ENCODE assay signal across 8 cellular contexts in genomic region chr19:21202865-21203494, GRCh38.
DNase-seq lines count a peak whose midpoint lies in the region; ATAC-seq and TF ChIP-seq lines count a peak whose summit lies in the region.

No MANE protein-coding gene starts in this region.

- peak; percentile 45 for TF ChIP-seq CTCF in hepatocyte (IDR thresholded peaks at IDR 0.05; ENCODE audit: poor library complexity)

- no peaks in the 10 kb centered on the region for H3K9me2 ChIP-seq in hepatocyte (replicated peaks; ENCODE audit: insufficient read depth)

- H3K9me3 Mint-ChIP-seq in activated T-cell treated with anti-CD3 and anti-CD28 coated beads, Interleukin-2, amount 50 U/mL, for 4 hours: no peaks in the 10 kb centered on the region

- no peaks in the 10 kb centered on the region for H3K4me1 Mint-ChIP-seq in activated T-cell treated with anti-CD3 and anti-CD28 coated beads, Interleukin-2, amount 50 U/mL, for 4 hours (ENCODE audit: low read depth)

- H3K79me2 ChIP-seq in hepatocyte: no peaks in the 10 kb centered on the region

- H2AFZ ChIP-seq in hepatocyte: no peak overlapping the region

- peaks cover 11% of the 10 kb centered on the region for H3K27me3 Mint-ChIP-seq in activated T-cell treated with anti-CD3 and anti-CD28 coated beads, Interleukin-2, amount 50 U/mL, for 4 hours (ENCODE audit: low read depth)

- peaks cover 4% of the 10 kb centered on the region for H3K4me1 ChIP-seq in hepatocyte (ENCODE audit: insufficient read depth)

- no peak overlapping the region for H3K4me3 ChIP-seq in hepatocyte

- H3K27ac ChIP-seq in hepatocyte: no peak overlapping the region

- no peak for ATAC-seq in activated T-cell treated with anti-CD3 and anti-CD28 coated beads, Interleukin-2, amount 50 U/mL, for 4 hours
- ATAC-seq in GM21825 (IDR thresholded peaks at IDR 0.05; ENCODE audit: unreplicated experiment): no peak

- H3K9me3 ChIP-seq in hepatocyte (ENCODE audit: low read depth): no peaks in the 10 kb centered on the region

- peaks cover 4% of the 10 kb centered on the region for H3K36me3 Mint-ChIP-seq in activated T-cell treated with anti-CD3 and anti-CD28 coated beads, Interleukin-2, amount 50 U/mL, for 4 hours (ENCODE audit: insufficient read depth)

- H3K4me3 Mint-ChIP-seq in activated T-cell treated with anti-CD3 and anti-CD28 coated beads, Interleukin-2, amount 50 U/mL, for 4 hours: no peak overlapping the region

- 48% methylated on average over 9 of the region's 9 CpGs for WGBS in hepatocyte (ENCODE audit: low lambda C conversion rate, missing lambda C conversion rate)

- no peak overlapping the region for H3K4me2 ChIP-seq in hepatocyte

- DNase-seq in activated T-cell treated with anti-CD3 and anti-CD28 coated beads for 24 hours (ENCODE audit: low read depth) (peak; percentile 14), NCI-H1092 (lab: John Stamatoyannopoulos, UW) (peak; percentile 3), hepatocyte (ENCODE audit: low spot score) (peak; percentile 25), DMS79 (lab: John Stamatoyannopoulos, UW) (no peak)
- no peak for DNase-seq in activated T-cell treated with anti-CD3 and anti-CD28 coated beads, Interleukin-2, amount 50 U/mL, for 4 hours
- peak; percentile 30 to 31 for DNase-seq in activated T-cell treated with anti-CD3 and anti-CD28 coated beads, Interleukin-2, amount 50 U/mL, for 48 hours
- DNase-seq in stimulated activated CD4-positive, alpha-beta T cell treated with anti-CD3 and anti-CD28 coated beads, Interleukin-2, amount 100 ng/mL, for 48 hours: peak; percentile 7 to 8

- no peaks in the 10 kb centered on the region for H3K27me3 ChIP-seq in hepatocyte

- no peaks in the 10 kb centered on the region for H4K20me1 ChIP-seq in hepatocyte (ENCODE audit: insufficient read depth, poor library complexity, severe bottlenecking)

- no peaks in the 10 kb centered on the region for H3K36me3 ChIP-seq in hepatocyte (replicated peaks; ENCODE audit: insufficient read depth, low read depth)

Comparison
In these comparisons a context has a peak if more than half of its experiments do, and no peak if none do; other contexts are left out.
1. DNase-seq: peak in activated T-cell treated with anti-CD3 and anti-CD28 coated beads for 24 hours (single experiment), NCI-H1092 (single experiment), activated T-cell treated with anti-CD3 and anti-CD28 coated beads, Interleukin-2, amount 50 U/mL, for 48 hours (2 of 2), hepatocyte (single experiment) and stimulated activated CD4-positive, alpha-beta T cell treated with anti-CD3 and anti-CD28 coated beads, Interleukin-2, amount 100 ng/mL, for 48 hours (2 of 2); none in activated T-cell treated with anti-CD3 and anti-CD28 coated beads, Interleukin-2, amount 50 U/mL, for 4 hours (single experiment) and DMS79 (single experiment).